Comparison of ENCODE assay signal across 8 cellular contexts in genomic region chr12:48351022-48351708, GRCh38. TPM values are rescaled to one million over a fixed set of nuclear protein-coding genes. Genes with fewer than 3 reads are reported as not detected.
A peak's percentile ranks its signal among the peaks of the same experiment; 100 is the strongest.
DNase-seq lines count a peak whose midpoint lies in the region; ATAC-seq, FAIRE-seq and TF ChIP-seq lines count a peak whose summit lies in the region.

No MANE protein-coding gene starts in this region.

- peak; percentile 48 for TF ChIP-seq EP300 in K562 (IDR thresholded peaks at IDR 0.05; ENCODE audit: low read length)

- no peak for DNase-seq in GM06990 (ENCODE audit: extremely low read depth, insufficient read length)
- peak; percentile 19 for DNase-seq in NCI-H510A (lab: John Stamatoyannopoulos, UW)
- peak in 1 of 4 experiments; percentile 81 for DNase-seq in K562 (ENCODE audit: extremely low read depth in 1 of 4, low spot score in 3 of 4)
- peak; percentile 77 for DNase-seq in iris pigment epithelial cell (ENCODE audit: low read depth)
- no peak for DNase-seq in smooth muscle cell (lab: John Stamatoyannopoulos, UW; ENCODE audit: unreplicated experiment)

- H2AFZ ChIP-seq in K562 (ENCODE audit: low read depth, low read length) (peak overlapping the region; percentile 89), smooth muscle cell (ENCODE audit: low read depth) (peak overlapping the region; percentile 83)

- H4K20me1 ChIP-seq in K562 (replicated peaks; ENCODE audit: control insufficient read depth, insufficient read depth, low read length) (no peaks in the 10 kb centered on the region), smooth muscle cell (ENCODE audit: low read depth) (no peaks in the 10 kb centered on the region)

- TF ChIP-seq RAD21 in K562 (CRISPR knock-in tag; conservative IDR thresholded peaks at IDR 0.05 in 1 of 2, IDR thresholded peaks at IDR 0.05 in 1 of 2), result no peak; a peak in 1 of 4 replicates

- H3K36me3 ChIP-seq in GM06990 (ENCODE audit: control insufficient read depth, insufficient read depth, low read length), result peaks cover 5% of the 10 kb centered on the region
- peaks cover 19% of the 10 kb centered on the region; the same call in 2 of the 3 replicates for H3K36me3 ChIP-seq in K562 (ENCODE audit: control insufficient read depth, insufficient read depth, low read length)
- no peaks in the 10 kb centered on the region for H3K36me3 ChIP-seq in smooth muscle cell (ENCODE audit: low read depth)

- peak; percentile 78 for FAIRE-seq in K562 (lab: Jason Lieb, UNC)

- TF ChIP-seq POLR2A in K562 (conservative IDR thresholded peaks at IDR 0.05), result peak; percentile 64; the same call in 1 of the 2 replicates

- H3K79me2 ChIP-seq in K562 (ENCODE audit: control insufficient read depth, insufficient read depth, low read length) (peaks cover 6% of the 10 kb centered on the region; the same call in 2 of the 3 replicates), smooth muscle cell (ENCODE audit: low read depth) (peaks cover 38% of the 10 kb centered on the region)

- WGBS in K562 (ENCODE audit: insufficient coverage, low coverage, missing lambda C conversion rate), result 1% methylated on average over 25 of the region's 36 CpGs
- under 1% methylated on average over 25 of the region's 36 CpGs for WGBS in smooth muscle cell (ENCODE audit: low lambda C conversion rate)

- H3K27me3 ChIP-seq in GM06990 (replicated peaks; ENCODE audit: control insufficient read depth, insufficient read depth, low read length) (no peaks in the 10 kb centered on the region), K562 (ENCODE audit: control insufficient read depth in 2 of 2, insufficient read depth in 2 of 2, low read length in 2 of 2) (no peaks in the 10 kb centered on the region), smooth muscle cell (ENCODE audit: low read depth) (no peaks in the 10 kb centered on the region)

- BruUV-seq in K562 (replicated peaks; lab: Mats Ljungman, UMichigan), result no TSS peak

- H3K9me1 ChIP-seq in K562 (ENCODE audit: control insufficient read depth, insufficient read depth, low read length), result no peaks in the 10 kb centered on the region

- H3K27ac ChIP-seq in 22Rv1 (peak overlapping the region; percentile 83), K562 (ENCODE audit: extremely low read depth, low read depth, low read length) (peak overlapping the region; percentile 95), smooth muscle cell (ENCODE audit: low read depth) (peak overlapping the region; percentile 92)

- ATAC-seq in HG02938 (IDR thresholded peaks at IDR 0.05; ENCODE audit: unreplicated experiment) (peak; percentile 15), K562 (peak; percentile 84), HG02642 (IDR thresholded peaks at IDR 0.05; ENCODE audit: poor library complexity, unreplicated experiment) (no peak)

- CTCF ChIA-PET in K562 (lab: Yijun Ruan, JAX; ENCODE audit: low intra/inter-chr PET ratio), result no interaction called here

- POLR2A ChIA-PET in K562 (lab: Yijun Ruan, JAX), result interaction anchor here (0.7 kb wide), 1 partner anchor 138 kb away, joined by 3 read pairs; no protein-coding TSS in a partner anchor

- H3K4me3 ChIP-seq in GM06990 (replicated peaks; ENCODE audit: low read depth, low read length) (peak overlapping the region; percentile 87), K562 (peak overlapping the region; percentile 74), smooth muscle cell (peak overlapping the region; percentile 72)

- in situ Hi-C loops in K562 (cut with MboI), result no loop called here

- peaks cover 24% of the 10 kb centered on the region for H3F3A ChIP-seq in smooth muscle cell (ENCODE audit: low read depth)

- H3K9ac ChIP-seq in K562 (ENCODE audit: insufficient read depth in 1 of 2, low read depth in 2 of 2, low read length in 2 of 2), result peak overlapping the region; percentile 89
- peak overlapping the region; percentile 88 for H3K9ac ChIP-seq in smooth muscle cell (ENCODE audit: low read depth)

- H3K4me1 ChIP-seq in K562 (replicated peaks in 1 of 2; ENCODE audit: control insufficient read depth in 2 of 2, insufficient read depth in 2 of 2, low read length in 2 of 2) (peaks cover 8 to 19% of the 10 kb centered on the region in 2 experiments; a peak in 4 of 5 replicates), smooth muscle cell (ENCODE audit: low read depth) (peaks cover 15% of the 10 kb centered on the region)

- peak overlapping the region; percentile 96 for H3K4me2 ChIP-seq in K562 (ENCODE audit: insufficient read depth, low read length)
- peak overlapping the region; percentile 88 for H3K4me2 ChIP-seq in smooth muscle cell

- no peak for TF ChIP-seq CTCF in 22Rv1 (IDR thresholded peaks at IDR 0.05)
- no peak for TF ChIP-seq CTCF in GM06990 (IDR thresholded peaks at IDR 0.05; ENCODE audit: insufficient read depth, low read length, poor library complexity, severe bottlenecking)
- TF ChIP-seq CTCF in K562 (IDR thresholded peaks at IDR 0.05 in 2 of 3, conservative IDR thresholded peaks at IDR 0.05 in 1 of 3; ENCODE audit: insufficient read depth in 2 of 3, low read depth in 1 of 3, low read length in 3 of 3), result no peak
- TF ChIP-seq CTCF in smooth muscle cell (IDR thresholded peaks at IDR 0.05; ENCODE audit: borderline replicate concordance, insufficient read depth, poor library complexity, severe bottlenecking), result no peak

- H3K9me3 ChIP-seq in K562 (replicated peaks; ENCODE audit: control insufficient read depth, insufficient read depth, low read depth, low read length), result no peaks in the 10 kb centered on the region
- H3K9me3 ChIP-seq in smooth muscle cell (replicated peaks; ENCODE audit: low read depth), result no peaks in the 10 kb centered on the region

- intact Hi-C loops in K562 (cut with micrococcal nuclease), result loop anchor here (2.0 kb wide), 1 partner anchor 152 kb away; no protein-coding TSS in a partner anchor

TF ChIP-seq in K562, 482 proteins besides CTCF, POLR2A, EP300 and RAD21 (continues in another document):
- TF ChIP-seq RBBP5 (IDR thresholded peaks at IDR 0.05; ENCODE audit: borderline replicate concordance, insufficient read depth, low read length, poor library complexity, severe bottlenecking), result peak; percentile 68
- TF ChIP-seq CREB1 (IDR thresholded peaks at IDR 0.05), result no peak
- TF ChIP-seq CREB1 (CRISPR knock-in tag; IDR thresholded peaks at IDR 0.05), result no peak
- no peak for TF ChIP-seq RB1 (IDR thresholded peaks at IDR 0.05; ENCODE audit: low read depth)
- peak; percentile 46 for TF ChIP-seq KDM5B (IDR thresholded peaks at IDR 0.05; ENCODE audit: insufficient replicate concordance, low read depth, low read length)
- peak; percentile 34 for TF ChIP-seq CCNT2 (IDR thresholded peaks at IDR 0.05; ENCODE audit: borderline replicate concordance, extremely low read depth, insufficient read length, low read depth, low read length)
- TF ChIP-seq NCOA1 (IDR thresholded peaks at IDR 0.05; ENCODE audit: low read depth), result no peak
- no peak for TF ChIP-seq HIVEP1 (CRISPR knock-in tag; IDR thresholded peaks at IDR 0.05)
- TF ChIP-seq ZNF436 (CRISPR knock-in tag; IDR thresholded peaks at IDR 0.05), result no peak
- peak; percentile 18; the same call in 1 of the 2 replicates for TF ChIP-seq ZNF24 (IDR thresholded peaks at IDR 0.05)
- 0 out of 2 replicates have a peak, but pooled peaks have one; percentile 64 for TF ChIP-seq HDAC2 (IDR thresholded peaks at IDR 0.05)
- TF ChIP-seq KLF16 (IDR thresholded peaks at IDR 0.05), result 0 out of 2 replicates have a peak, but pooled peaks have one; percentile 27
- no peak for TF ChIP-seq ELK3 (CRISPR knock-in tag; IDR thresholded peaks at IDR 0.05)
- peak; percentile 73 for TF ChIP-seq BCOR (IDR thresholded peaks at IDR 0.05)
- no peak for TF ChIP-seq NCOA2 (IDR thresholded peaks at IDR 0.05; ENCODE audit: partially characterized antibody in 2 of 2)
- peak; percentile 44; the same call in 1 of the 2 replicates for TF ChIP-seq DEAF1 (CRISPR knock-in tag; IDR thresholded peaks at IDR 0.05)

RNA-seq across cellular contexts. Expression of gene ZNF641, which starts 0.4 kb away (rescaled TPM):
- 13.0 and 13.7 TPM in 2 replicates for total RNA-seq in K562 (2011; cell fraction: chromatin; rRNA removed; ENCODE audit: low replicate concordance)
- 12.0 and 12.5 TPM in 2 replicates for total RNA-seq in K562 (2011; cell fraction: nucleolus; rRNA removed)
- 12.7 and 17.8 TPM in 2 replicates for total RNA-seq in K562 (2011; cell fraction: nucleoplasm; rRNA removed)
- 11.3 and 12.2 TPM in 2 replicates for total RNA-seq in K562 (2014; rRNA removed)
- total RNA-seq in K562 (2014; rRNA removed; fragmentation: Illumina TruSeq; extraction: Trizol), result 10.5 and 12.3 TPM in 2 replicates
- 13.6 and 15.6 TPM in 2 replicates for total RNA-seq in K562 (2015; rRNA removed; fragmentation: Illumina TruSeq; extraction: Trizol)
- total RNA-seq in K562 (2021), result 10.3 and 13.2 TPM in 2 replicates
- 3.4 and 9.2 TPM in 2 replicates for polyA plus RNA-seq in K562 (2011; rRNA removed)
- 2.5 and 5.0 TPM in 2 replicates for polyA plus RNA-seq in K562 (2011; cell fraction: cytosol; rRNA removed)
- 7.7 and 17.1 TPM in 2 replicates for polyA plus RNA-seq in K562 (2011; cell fraction: nucleus; rRNA removed)
- 9.2 and 14.9 TPM in 2 replicates for polyA plus RNA-seq in K562 (2012)
- polyA plus RNA-seq in K562 (2014; fragmentation: Illumina TruSeq; extraction: Trizol), result 8.8 and 10.8 TPM in 2 replicates
- polyA plus RNA-seq in K562 (2014; fragmentation: Nextera tagmentation; extraction: Ambion mirVana), result 1 to 10 TPM; 2.5 to 3.0 TPM
- polyA plus RNA-seq in K562 (2014; rRNA removed), result 6.9 and 7.4 TPM in 2 replicates
- polyA minus RNA-seq in K562 (2011; rRNA and poly(A)+ RNA removed), result 12.0 and 12.8 TPM in 2 replicates
- 5.4 and 6.0 TPM in 2 replicates for polyA minus RNA-seq in K562 (2011; cell fraction: cytosol; rRNA and poly(A)+ RNA removed)
- polyA minus RNA-seq in K562 (2011; cell fraction: nucleus; rRNA and poly(A)+ RNA removed), result 13.3 and 16.8 TPM in 2 replicates
- 28.1 and 61.4 TPM in 2 replicates for total RNA-seq in smooth muscle cell
- 19.4 and 22.6 TPM in 2 replicates for polyA plus RNA-seq in smooth muscle cell

Comparison
In these comparisons a context has a peak if more than half of its experiments do, and no peak if none do; other contexts are left out.
1. DNase-seq: peak in NCI-H510A (single experiment) and iris pigment epithelial cell (single experiment); none in GM06990 (single experiment) and smooth muscle cell (single experiment).
2. Peak in every context shown above with its lines, with median percentiles within 50 percentile points of each other: H3K27ac ChIP-seq and H3K4me3 ChIP-seq.